In genomic region chr13:20146381-20146780, GRCh38 we compare ENCODE assay signal across 7 cellular contexts. TPM values are rescaled to one million over a fixed set of nuclear protein-coding genes. Genes with fewer than 3 reads are reported as not detected.
"Had no signal": no experiment of that assay in that cellular context is flagged by ENCODE, and none has a peak within 500 bp of the region (broad histone marks: within the 10 kb centered on the region; RNA-seq: fewer than 3 reads in every experiment).

No MANE protein-coding gene starts in this region.

- H3K4me1 Mint-ChIP-seq: IgD-negative memory B cell had no signal

- DNase-seq: GM23248, GOT3, H7, HFFc6 had no signal

- H3K9me3 ChIP-seq: HAP-1 had no signal

- H3K9ac ChIP-seq: GM23248 had no signal

- H3K27ac Mint-ChIP-seq: HFFc6 had no signal

- H3K27ac ChIP-seq: GM23248 had no signal

- H3K36me3 Mint-ChIP-seq: IgD-negative memory B cell had no signal

- H3K9me3 Mint-ChIP-seq: HFFc6 had no signal

- ATAC-seq: HCT116 had no signal

- H3K4me1 ChIP-seq: HAP-1 had no signal

- H3K4me3 ChIP-seq: GM23248, HAP-1 had no signal

- H2AFZ ChIP-seq: GM23248 had no signal

- H3K36me3 ChIP-seq: HAP-1 had no signal

- H3K4me3 Mint-ChIP-seq: HFFc6, IgD-negative memory B cell had no signal

RNA-seq across cellular contexts. Expression of gene GJB2, which starts 46.4 kb away (rescaled TPM):
- total RNA-seq: HFFc6 had no signal
- polyA plus RNA-seq: IgD-negative memory B cell had no signal
